In the genomic region with DNA sequence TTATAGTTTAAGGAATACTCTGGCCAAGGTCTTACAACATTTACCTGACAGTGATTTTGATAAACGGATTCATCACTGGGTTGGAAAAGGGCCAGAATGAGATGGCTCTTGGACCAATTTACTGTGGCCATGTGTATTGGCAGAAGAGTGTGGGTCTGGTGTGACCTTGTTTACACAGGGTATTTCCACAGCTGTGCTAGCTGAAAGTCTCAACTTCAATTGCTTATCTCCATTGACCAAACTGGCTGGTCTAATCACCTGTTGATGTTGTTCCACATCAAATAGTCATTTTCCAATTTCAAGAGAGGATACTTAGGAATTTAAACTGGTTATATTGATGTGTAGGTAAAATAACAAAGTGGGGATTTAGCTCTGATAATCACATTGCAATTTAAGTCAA, we compare ENCODE assay signal across 24 cellular contexts.
DNase-seq lines count a peak whose midpoint lies in the region; ATAC-seq and TF ChIP-seq lines count a peak whose summit lies in the region.
"Had no signal": no experiment of that assay in that cellular context is flagged by ENCODE, and none has a peak within 500 bp of the region (broad histone marks: within the 10 kb centered on the region; RNA-seq: fewer than 3 reads in every experiment).

No MANE protein-coding gene starts in this region.

- WGBS in right lobe of liver (ENCODE audit: insufficient coverage, low coverage, low lambda C conversion rate, missing lambda C conversion rate), result 35% methylated on average over 1 of the region's 1 CpG

- no peak for TF ChIP-seq POLR2A in right lobe of liver (IDR thresholded peaks at IDR 0.05)

- intact Hi-C loops in right lobe of liver (cut with DNase I), result no loop called here

- no peaks in the 10 kb centered on the region for H3K36me3 ChIP-seq in right lobe of liver

- ATAC-seq in right lobe of liver (no peak), HG03460 (IDR thresholded peaks at IDR 0.05; ENCODE audit: unreplicated experiment) (no peak)
- ATAC-seq: activated T-cell treated with anti-CD3 and anti-CD28 coated beads, Interleukin-2, amount 50 U/mL, for 4 hours; naive thymus-derived CD4-positive, alpha-beta T cell; stimulated activated naive CD8-positive, alpha-beta T cell treated with anti-CD3 and anti-CD28 coated beads, Interleukin-15, Interleukin-2, amounts not matched to agents 100 U/mL and 50 U/mL, for 24 hours; T-cell had no signal

- no peaks in the 10 kb centered on the region for H3K9me3 ChIP-seq in right lobe of liver

- H3K4me3 ChIP-seq in right lobe of liver, result no peak overlapping the region
- H3K4me3 ChIP-seq: coronary artery, GM23338 had no signal

- no peaks in the 10 kb centered on the region for H3K4me1 ChIP-seq in right lobe of liver

- H3K27ac ChIP-seq in right lobe of liver, result no peak overlapping the region
- H3K27ac ChIP-seq: coronary artery had no signal

- peak; percentile 85 for DNase-seq in COR-L47 (lab: John Stamatoyannopoulos, UW)
- peak; percentile 8 for DNase-seq in G401 (ENCODE audit: low spot score)
- DNase-seq in NCI-H2081 treated with DMSO at 0.1 percent for 48 hours (lab: John Stamatoyannopoulos, UW), result peak; percentile 8
- DNase-seq in SHP77 (lab: John Stamatoyannopoulos, UW), result peak; percentile 85
- DNase-seq in right lobe of liver, result no peak
- no peak for DNase-seq in AG08395 (ENCODE audit: low spot score)
- DNase-seq in cortex of kidney (lab: John Stamatoyannopoulos, UW), result no peak
- DNase-seq: activated CD4-positive, CD25-positive, alpha-beta regulatory T cell treated with anti-CD3 and anti-CD28 coated beads, Interleukin-2, amount 50 U/mL, for 72 hours; activated CD8-positive, alpha-beta memory T cell treated with anti-CD3 and anti-CD28 coated beads for 24 hours; activated naive CD4-positive, alpha-beta T cell treated with anti-CD3 and anti-CD28 coated beads for 36 hours; activated T-cell treated with anti-CD3 and anti-CD28 coated beads, Interleukin-2, amount 50 U/mL, for 4 hours; amniotic stem cell; CD4-positive, alpha-beta memory T cell; kidney glomerular epithelial cell; mesenchymal stem cell; naive thymus-derived CD4-positive, alpha-beta T cell; NCI-H1436; SIG-M5; stimulated activated CD4-positive, alpha-beta T cell treated with anti-CD3 and anti-CD28 coated beads, Interleukin-4, amount 100 ng/mL, for 24 hours; stimulated activated naive CD8-positive, alpha-beta T cell treated with anti-CD3 and anti-CD28 coated beads, Interleukin-15, Interleukin-2, amounts not matched to agents 100 U/mL and 50 U/mL, for 24 hours; T-cell had no signal

- in situ Hi-C loops in G401 (cut with HindIII; ENCODE audit: low sequenced_read_pairs), result no loop called here

- H3K27me3 ChIP-seq in right lobe of liver, result no peaks in the 10 kb centered on the region

- TF ChIP-seq CTCF in right lobe of liver (IDR thresholded peaks at IDR 0.05), result no peak

Comparison
In these comparisons a context has a peak if more than half of its experiments do, and no peak if none do; other contexts are left out.
1. DNase-seq: peak in COR-L47 (single experiment), G401 (single experiment), NCI-H2081 treated with DMSO at 0.1 percent for 48 hours (single experiment) and SHP77 (2 of 2); none in right lobe of liver (0 of 3), AG08395 (single experiment) and cortex of kidney (single experiment).